In the genomic region with DNA sequence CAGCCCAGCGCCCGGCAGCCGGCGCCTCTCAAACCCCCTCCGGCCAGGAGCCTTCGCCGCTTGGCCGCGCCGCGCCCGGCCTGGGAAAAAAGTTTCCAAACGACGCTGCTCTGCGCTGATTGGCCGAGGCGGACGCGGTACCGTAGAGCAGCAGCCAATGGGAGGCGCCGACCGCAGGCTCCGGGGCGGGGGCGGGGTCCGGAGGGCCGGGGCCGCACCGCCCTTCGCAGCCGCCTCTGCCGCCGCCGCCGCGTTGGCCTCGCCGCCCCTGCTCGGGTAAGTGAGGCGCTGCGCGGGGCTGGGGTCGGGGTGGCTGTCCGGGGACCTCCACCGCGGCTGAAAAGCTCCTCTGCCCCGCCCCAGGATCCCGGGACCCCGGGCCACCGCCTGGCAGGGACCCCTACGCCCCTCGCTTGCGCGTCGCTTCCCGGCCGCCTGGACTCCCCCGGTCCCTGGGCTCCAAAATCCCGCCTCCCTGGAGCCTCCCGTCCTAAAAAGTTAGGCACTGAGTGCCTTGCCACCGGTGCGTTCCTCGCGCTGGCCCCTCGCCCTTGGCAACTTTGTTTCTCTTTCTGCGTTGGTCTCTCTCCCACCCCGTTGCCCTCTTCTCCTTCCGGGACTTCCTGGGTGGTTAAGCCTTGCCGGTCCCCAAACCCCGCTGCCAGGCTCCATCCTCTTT, we compare ENCODE assay signal across 8 cellular contexts. TPM values are rescaled to one million over a fixed set of nuclear protein-coding genes. Genes with fewer than 3 reads are reported as not detected.
A peak's percentile ranks its signal among the peaks of the same experiment; 100 is the strongest.
DNase-seq lines count a peak whose midpoint lies in the region; ATAC-seq and TF ChIP-seq lines count a peak whose summit lies in the region.

A gene with protein sequence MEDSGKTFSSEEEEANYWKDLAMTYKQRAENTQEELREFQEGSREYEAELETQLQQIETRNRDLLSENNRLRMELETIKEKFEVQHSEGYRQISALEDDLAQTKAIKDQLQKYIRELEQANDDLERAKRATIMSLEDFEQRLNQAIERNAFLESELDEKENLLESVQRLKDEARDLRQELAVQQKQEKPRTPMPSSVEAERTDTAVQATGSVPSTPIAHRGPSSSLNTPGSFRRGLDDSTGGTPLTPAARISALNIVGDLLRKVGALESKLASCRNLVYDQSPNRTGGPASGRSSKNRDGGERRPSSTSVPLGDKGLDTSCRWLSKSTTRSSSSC (plus strand): TSS at position 227 of the 679 bp plus-strand sequence. CDS start 14,534 bp downstream, outside the sequence.

- H3K27me3 ChIP-seq in NT2/D1 (ENCODE audit: insufficient read depth, insufficient read length), result no peaks in the 10 kb centered on the region

- peak; percentile 65 for ATAC-seq in GM19467 (IDR thresholded peaks at IDR 0.05; ENCODE audit: unreplicated experiment)

- H3K9me3 Mint-ChIP-seq in endothelial cell (ENCODE audit: unreplicated experiment) (no peaks in the 10 kb centered on the region), mesothelial cell of epicardium (no peaks in the 10 kb centered on the region)

- no peaks in the 10 kb centered on the region for H3K4me1 ChIP-seq in NT2/D1 (ENCODE audit: insufficient read depth, insufficient read length)

- TF ChIP-seq CTCF in endothelial cell (IDR thresholded peaks at IDR 0.05; ENCODE audit: unreplicated experiment) (no peak), mesothelial cell of epicardium (IDR thresholded peaks at IDR 0.05; ENCODE audit: unreplicated experiment) (no peak)

- H3K4me3 Mint-ChIP-seq in endothelial cell (ENCODE audit: unreplicated experiment), result peak within 1 kb of the TSS; percentile 98
- H3K4me3 Mint-ChIP-seq in mesothelial cell of epicardium, result peak within 1 kb of the TSS; percentile 99

- peaks cover 13% of the 10 kb centered on the region for H3K36me3 ChIP-seq in NT2/D1 (ENCODE audit: insufficient read depth, insufficient read length, low read length)

- H3K9me3 ChIP-seq in NT2/D1 (ENCODE audit: insufficient read depth, low read length), result no peaks in the 10 kb centered on the region

- H3K36me3 Mint-ChIP-seq in endothelial cell (ENCODE audit: low read depth, unreplicated experiment) (no peaks in the 10 kb centered on the region), mesothelial cell of epicardium (no peaks in the 10 kb centered on the region)

- H3K27me3 Mint-ChIP-seq in endothelial cell (ENCODE audit: unreplicated experiment), result peaks cover 6% of the 10 kb centered on the region
- H3K27me3 Mint-ChIP-seq in mesothelial cell of epicardium (ENCODE audit: low read depth), result no peaks in the 10 kb centered on the region

- H3K4me1 Mint-ChIP-seq in endothelial cell (ENCODE audit: unreplicated experiment) (peaks cover 5% of the 10 kb centered on the region), mesothelial cell of epicardium (peaks cover 20% of the 10 kb centered on the region)

- DNase-seq in COLO829 (ENCODE audit: low spot score), result peak; percentile 80
- peak; percentile 89 for DNase-seq in HPDE6-E6E7 (ENCODE audit: extremely low spot score)
- peak; percentile 92 for DNase-seq in NT2/D1 (ENCODE audit: low read depth, low spot score)
- DNase-seq in activated CD8-positive, alpha-beta memory T cell treated with anti-CD3 and anti-CD28 coated beads, Interleukin-2, amount 50 U/mL, for 24 hours (ENCODE audit: extremely low read depth), result peak; percentile 70
- peak; percentile 93 for DNase-seq in endothelial cell (ENCODE audit: low spot score)
- peak; percentile 89 to 90 for DNase-seq in mesothelial cell of epicardium (ENCODE audit: low spot score in 2 of 2, unreplicated experiment in 2 of 2)
- peak; percentile 70 for DNase-seq in stimulated activated CD8-positive, alpha-beta memory T cell treated with anti-CD3 and anti-CD28 coated beads, Interleukin-15, amount 100 ng/mL, for 24 hours (ENCODE audit: low read depth)

- H3K9ac ChIP-seq in NT2/D1 (ENCODE audit: insufficient read length, low read depth), result peak within 1 kb of the TSS; percentile 93

- H3K4me3 ChIP-seq in NT2/D1 (ENCODE audit: insufficient read length, low read depth), result peak within 1 kb of the TSS; percentile 94

- peak within 1 kb of the TSS; percentile 82 for H3K27ac Mint-ChIP-seq in endothelial cell (ENCODE audit: unreplicated experiment)
- peak within 1 kb of the TSS; percentile 94 for H3K27ac Mint-ChIP-seq in mesothelial cell of epicardium

RNA-seq across cellular contexts. Expression of the gene that starts here (rescaled TPM):
- total RNA-seq in endothelial cell (ENCODE audit: unreplicated experiment) (24.1 TPM), mesothelial cell of epicardium (45.9 to 48.2 TPM (median 46.8 TPM) in 3 replicates)

Comparison
In these comparisons a context has a peak if more than half of its experiments do, and no peak if none do; other contexts are left out.
1. Peak in every context shown above with its lines: DNase-seq, ATAC-seq and H3K4me3 ChIP-seq.